ENCODE assay signal across 15 cellular contexts in genomic region chr4:150591284-150591874, GRCh38. TPM values are rescaled to one million over a fixed set of nuclear protein-coding genes. Genes with fewer than 3 reads are reported as not detected.
DNase-seq lines count a peak whose midpoint lies in the region; ATAC-seq, FAIRE-seq and TF ChIP-seq lines count a peak whose summit lies in the region.
"Had no signal": no experiment of that assay in that cellular context is flagged by ENCODE, and none has a peak within 500 bp of the region (broad histone marks: within the 10 kb centered on the region; RNA-seq: fewer than 3 reads in every experiment).

No MANE protein-coding gene starts in this region.

- H3K36me3 ChIP-seq in thyroid gland: no peaks in the 10 kb centered on the region

- H3K36me3 Mint-ChIP-seq in nephron progenitor cell (ENCODE audit: low read depth): no peaks in the 10 kb centered on the region

- no peak overlapping the region for H3K27ac ChIP-seq in thyroid gland

- H3K27ac Mint-ChIP-seq in nephron progenitor cell: peak overlapping the region; percentile 33
- H3K27ac Mint-ChIP-seq: activated naive CD4-positive, alpha-beta T cell treated with anti-CD3 and anti-CD28 coated beads, Interleukin-2, amount 10 ng/mL, durations not matched to agents 7 days and 5 days; HFFc6 had no signal

- H3K27me3 ChIP-seq in thyroid gland: no peaks in the 10 kb centered on the region

- H3K9me3 Mint-ChIP-seq in nephron progenitor cell: no peaks in the 10 kb centered on the region
- H3K9me3 Mint-ChIP-seq: activated naive CD4-positive, alpha-beta T cell treated with anti-CD3 and anti-CD28 coated beads, Interleukin-2, amount 10 ng/mL, durations not matched to agents 7 days and 5 days; HFFc6 had no signal

- no peak overlapping the region for H3K4me3 Mint-ChIP-seq in nephron progenitor cell
- H3K4me3 Mint-ChIP-seq: activated naive CD4-positive, alpha-beta T cell treated with anti-CD3 and anti-CD28 coated beads, Interleukin-2, amount 10 ng/mL, durations not matched to agents 7 days and 5 days; HFFc6 had no signal

- H3K4me3 ChIP-seq in choroid plexus epithelial cell (ENCODE audit: low read depth, low read length) (no peak overlapping the region), thyroid gland (replicated peaks in 1 of 3) (no peak overlapping the region)

- ATAC-seq in GM21576 (IDR thresholded peaks at IDR 0.05; ENCODE audit: unreplicated experiment): no peak
- ATAC-seq: left ventricle myocardium superior had no signal

- 77 to 84% methylated on average over 7 of the region's 7 CpGs for WGBS in thyroid gland, 2 donors

- intact Hi-C loops in thyroid gland (cut with DNase I): no loop called here

- H3K4me1 ChIP-seq in thyroid gland: no peaks in the 10 kb centered on the region

- TF ChIP-seq POLR2A in thyroid gland (IDR thresholded peaks at IDR 0.05): no peak

- peaks cover 8% of the 10 kb centered on the region for H3K27me3 Mint-ChIP-seq in nephron progenitor cell (ENCODE audit: low read depth, poor library complexity)
- H3K27me3 Mint-ChIP-seq: activated naive CD4-positive, alpha-beta T cell treated with anti-CD3 and anti-CD28 coated beads, Interleukin-2, amount 10 ng/mL, durations not matched to agents 7 days and 5 days had no signal

- no peaks in the 10 kb centered on the region for H3K9me3 ChIP-seq in thyroid gland

- peaks cover 8% of the 10 kb centered on the region for H3K4me1 Mint-ChIP-seq in nephron progenitor cell

- DNase-seq in GM19239 (ENCODE audit: insufficient read length, low spot score): no peak
- DNase-seq in NCI-H1694 (lab: John Stamatoyannopoulos, UW): peak; percentile 8
- DNase-seq in choroid plexus epithelial cell (ENCODE audit: low read depth): peak; percentile 31
- peak; percentile 15 for DNase-seq in nephron progenitor cell
- DNase-seq in middle frontal gyrus (ENCODE audit: extremely low spot score, low spot score): no peak
- DNase-seq in thyroid gland: no peak
- no peak for DNase-seq in RCC 7860 (ENCODE audit: low spot score)
- DNase-seq: activated CD4-positive, alpha-beta T cell treated with anti-CD3 and anti-CD28 coated beads, Interleukin-2, amount 50 U/mL, for 4 hours; activated naive CD4-positive, alpha-beta T cell treated with anti-CD3 and anti-CD28 coated beads, Interleukin-2, amount 10 ng/mL, durations not matched to agents 7 days and 5 days; cerebellar nuclear complex; HFFc6; left ventricle myocardium superior; stimulated activated CD4-positive, alpha-beta T cell treated with anti-CD3 and anti-CD28 coated beads, Interleukin-1b, Interleukin-23, amount 100 ng/mL, for 48 hours; stimulated activated naive CD4-positive, alpha-beta T cell had no signal

- no peak for TF ChIP-seq CTCF in choroid plexus epithelial cell (conservative IDR thresholded peaks at IDR 0.05; ENCODE audit: low read depth, low read length)
- TF ChIP-seq CTCF in nephron progenitor cell (IDR thresholded peaks at IDR 0.05): no peak
- TF ChIP-seq CTCF in thyroid gland (IDR thresholded peaks at IDR 0.05): no peak

- FAIRE-seq in GM19239 (lab: Jason Lieb, UNC) (peak; percentile 26), RCC 7860 (lab: Jason Lieb, UNC) (no peak)

RNA-seq across cellular contexts. Expression of gene MAB21L2, which starts 9.4 kb away (rescaled TPM):
- total RNA-seq in thyroid gland: 10 to 100 TPM in 1 of 4 donors, 1 to 10 TPM in 3; 3.2 to 20.4 (median 7.3) TPM
- total RNA-seq: HFFc6 had no signal

Comparison
In these comparisons a context has a peak if more than half of its experiments do, and no peak if none do; other contexts are left out.
1. DNase-seq: peak in NCI-H1694 (single experiment), choroid plexus epithelial cell (single experiment) and nephron progenitor cell (single experiment); none in GM19239 (single experiment), middle frontal gyrus (single experiment), thyroid gland (0 of 2) and RCC 7860 (single experiment).